ENCODE assay signal across 10 cellular contexts in genomic region chr16:89187337-89188063, GRCh38. TPM values are rescaled to one million over a fixed set of nuclear protein-coding genes. Genes with fewer than 3 reads are reported as not detected.
DNase-seq lines count a peak whose midpoint lies in the region; ATAC-seq, FAIRE-seq and TF ChIP-seq lines count a peak whose summit lies in the region.
"Had no signal": no experiment of that assay in that cellular context is flagged by ENCODE, and none has a peak within 500 bp of the region (broad histone marks: within the 10 kb centered on the region; RNA-seq: fewer than 3 reads in every experiment).

No MANE protein-coding gene starts in this region.

- intact Hi-C loops in pancreas (cut with DNase I), result no loop called here

- H3K27me3 Mint-ChIP-seq in central memory CD8-positive, alpha-beta T cell, result no peaks in the 10 kb centered on the region
- H3K27me3 Mint-ChIP-seq in WTC11 (ENCODE audit: low read depth), result peaks cover 6% of the 10 kb centered on the region

- peak; percentile 22 for DNase-seq in NCI-H748 (lab: John Stamatoyannopoulos, UW; ENCODE audit: unreplicated experiment)
- DNase-seq in NCI-H748 treated with DMSO at 0.1 percent for 48 hours (lab: John Stamatoyannopoulos, UW), result no peak
- DNase-seq in NCI-H69 (lab: John Stamatoyannopoulos, UW), result peak; percentile 31
- peak in 1 of 2 donors; percentile 38 for DNase-seq in central memory CD8-positive, alpha-beta T cell (ENCODE audit: low spot score in 2 of 2)
- peak in 3 of 6 donors; percentile 44 to 79 (median 58) for DNase-seq in pancreas
- no peak for DNase-seq in WTC11 (ENCODE audit: low spot score)
- DNase-seq in mucosa of gallbladder (ENCODE audit: low spot score), result no peak
- DNase-seq: cortex of kidney had no signal

- no peaks in the 10 kb centered on the region for H3K36me3 ChIP-seq in pancreas

- CTCF ChIA-PET in WTC11 (lab: Charles Lee), result no interaction called here

- H3K27ac Mint-ChIP-seq in central memory CD8-positive, alpha-beta T cell (ENCODE audit: low read depth), result peak overlapping the region; percentile 92
- no peak overlapping the region for H3K27ac Mint-ChIP-seq in WTC11

- peaks cover 27% of the 10 kb centered on the region for H3K36me3 Mint-ChIP-seq in central memory CD8-positive, alpha-beta T cell (ENCODE audit: insufficient read depth)
- no peaks in the 10 kb centered on the region for H3K36me3 Mint-ChIP-seq in WTC11

- H3K4me1 ChIP-seq in pancreas, result peaks cover 0 to 4% (median 0%) of the 10 kb centered on the region in 3 donors

- WGBS in pancreas, 2 donors, result 40 to 46% methylated on average over 17 of the region's 17 CpGs

- H3K9me3 ChIP-seq in pancreas, result no peaks in the 10 kb centered on the region

- peaks cover 5% of the 10 kb centered on the region for H3K9me3 Mint-ChIP-seq in central memory CD8-positive, alpha-beta T cell
- H3K9me3 Mint-ChIP-seq in WTC11, result no peaks in the 10 kb centered on the region

- no peak for FAIRE-seq in pancreas (lab: Jason Lieb, UNC)

- TF ChIP-seq CTCF in pancreas (IDR thresholded peaks at IDR 0.05) (no peak), WTC11 (IDR thresholded peaks at IDR 0.05) (no peak)

- POLR2A ChIA-PET in WTC11 (lab: Charles Lee), result no interaction called here

- no peak overlapping the region for H3K27ac ChIP-seq in pancreas

- H3K4me1 Mint-ChIP-seq in central memory CD8-positive, alpha-beta T cell, result no peaks in the 10 kb centered on the region
- no peaks in the 10 kb centered on the region for H3K4me1 Mint-ChIP-seq in WTC11

- H3K4me3 ChIP-seq in pancreas, result no peak overlapping the region

- H3K27me3 ChIP-seq in pancreas, result no peaks in the 10 kb centered on the region

- peak; percentile 61 for ATAC-seq in central memory CD8-positive, alpha-beta T cell (replicated peaks; ENCODE audit: extremely low read depth, poor library complexity, severe bottlenecking)
- ATAC-seq in pancreas, result peak in 3 of 4 donors; percentile 7 to 34 (median 26)
- no peak for ATAC-seq in WTC11
- no peak for ATAC-seq in GM18870 (IDR thresholded peaks at IDR 0.05; ENCODE audit: unreplicated experiment)

- H3K4me3 Mint-ChIP-seq in central memory CD8-positive, alpha-beta T cell, result peak overlapping the region; percentile 44
- H3K4me3 Mint-ChIP-seq in WTC11, result no peak overlapping the region

TF ChIP-seq in WTC11, 78 proteins besides CTCF, POLR2A, EP300 and RAD21:
- TF ChIP-seq ERG (CRISPR knock-in tag; IDR thresholded peaks at IDR 0.05), result no peak
- no peak for TF ChIP-seq ZNF121 (CRISPR knock-in tag; IDR thresholded peaks at IDR 0.05)
TF ChIP-seq in WTC11: peak in this region for 0.

RNA-seq across cellular contexts. Expression of gene SLC22A31, which starts 12.8 kb away (rescaled TPM):
- 10 to 100 TPM in 4 of 6 donors, 1 to 10 TPM in 1, under 1 TPM in 1; 0.37 to 49.7 (median 39.0) TPM for total RNA-seq in pancreas
- polyA plus RNA-seq in pancreas, result 100 to 1,000 TPM in 1 of 2 donors, 1 to 10 TPM in 1; 3.8 to 131 TPM
- 9.8 to 12.1 TPM (median 10.7 TPM) in 3 replicates for total RNA-seq in WTC11 (2021)
- total RNA-seq in mucosa of gallbladder, result 1.6 TPM
- total RNA-seq: lung microvascular endothelial cell had no signal

RNA-seq across cellular contexts. Expression of gene CDH15, which starts 16.0 kb away (rescaled TPM):
- total RNA-seq in pancreas, result 1 to 10 TPM in 3 of 6 donors, under 1 TPM in 2, not detected in 1; 0.09 to 2.5 (median 1.1) TPM
- polyA plus RNA-seq in pancreas, result 1 to 10 TPM in 1 of 2 donors, not detected in 1; 1.8 TPM
- total RNA-seq in WTC11 (2021), result 0.41 to 0.76 TPM (median 0.46 TPM) in 3 replicates
- total RNA-seq in mucosa of gallbladder, result 0.20 TPM

RNA-seq across cellular contexts. Expression of gene ZNF778, which starts 30.0 kb away (rescaled TPM):
- total RNA-seq in pancreas (10 to 100 TPM in 1 of 6 donors, 1 to 10 TPM in 5; 4.9 to 10.3 (median 6.3) TPM), WTC11 (2021) (15.5 to 31.2 TPM (median 15.6 TPM) in 3 replicates), mucosa of gallbladder (13.2 TPM)
- polyA plus RNA-seq in pancreas, result 1 to 10 TPM; 1.2 to 3.3 TPM

Comparison
In these comparisons a context has a peak if more than half of its experiments do, and no peak if none do; other contexts are left out.
1. DNase-seq: peak in NCI-H748 (single experiment) and NCI-H69 (single experiment); none in NCI-H748 treated with DMSO at 0.1 percent for 48 hours (single experiment), WTC11 (single experiment) and mucosa of gallbladder (single experiment).
2. ATAC-seq: peak in central memory CD8-positive, alpha-beta T cell (single experiment) and pancreas (3 of 4); none in WTC11 (single experiment) and GM18870 (single experiment).